ENCODE assay signal across 7 cellular contexts in genomic region chr7:142908921-142909870, GRCh38. TPM values are rescaled to one million over a fixed set of nuclear protein-coding genes. Genes with fewer than 3 reads are reported as not detected.
DNase-seq lines count a peak whose midpoint lies in the region; ATAC-seq lines count a peak whose summit lies in the region.
"Had no signal": no experiment of that assay in that cellular context is flagged by ENCODE, and none has a peak within 500 bp of the region (broad histone marks: within the 10 kb centered on the region; RNA-seq: fewer than 3 reads in every experiment).

No MANE protein-coding gene starts in this region.

- in situ Hi-C loops in Caki2 (cut with HindIII; ENCODE audit: low pct_unique_long_range_greater_than_20kb, low sequenced_read_pairs) = no loop called here

- no peak overlapping the region for H3K4me3 ChIP-seq in effector memory CD4-positive, alpha-beta T cell (ENCODE audit: insufficient read depth, low read depth, low read length, poor library complexity, severe bottlenecking)

- no peak overlapping the region for H3K27ac ChIP-seq in effector memory CD4-positive, alpha-beta T cell (ENCODE audit: insufficient read depth, low read length, poor library complexity, severe bottlenecking)

- no peaks in the 10 kb centered on the region for H3K4me1 ChIP-seq in effector memory CD4-positive, alpha-beta T cell (ENCODE audit: control insufficient read depth, insufficient read depth, low read length, poor library complexity, severe bottlenecking)

- no peaks in the 10 kb centered on the region for H3K36me3 ChIP-seq in effector memory CD4-positive, alpha-beta T cell (ENCODE audit: control insufficient read depth, insufficient read depth, low read length)

- peak; percentile 7 for DNase-seq in Caki2 (ENCODE audit: low read depth)
- DNase-seq in NCI-H82 (lab: John Stamatoyannopoulos, UW) = peak; percentile 47
- DNase-seq in islet precursor cell = peak; percentile 43
- no peak for DNase-seq in effector memory CD4-positive, alpha-beta T cell
- DNase-seq: naive thymus-derived CD8-positive, alpha-beta T cell had no signal

- ATAC-seq in GM19035 (IDR thresholded peaks at IDR 0.05; ENCODE audit: unreplicated experiment) (no peak), HG03097 (IDR thresholded peaks at IDR 0.05; ENCODE audit: low FRiP score, unreplicated experiment) (no peak)

- no peaks in the 10 kb centered on the region for H3K9me3 ChIP-seq in effector memory CD4-positive, alpha-beta T cell (ENCODE audit: control insufficient read depth, low read length)

- no peaks in the 10 kb centered on the region for H3K27me3 ChIP-seq in effector memory CD4-positive, alpha-beta T cell (replicated peaks; ENCODE audit: control insufficient read depth, insufficient read depth, low read length, poor library complexity, severe bottlenecking)

RNA-seq across cellular contexts. Expression of gene TRPV6, which starts 23.7 kb away (rescaled TPM):
- total RNA-seq in Caki2 (2014; rRNA removed; shearing (Covaris generic); ENCODE audit: low replicate concordance) = not detected in 2 replicates
- total RNA-seq: naive thymus-derived CD8-positive, alpha-beta T cell had no signal

RNA-seq across cellular contexts. Expression of gene TRPV5, which starts 24.4 kb away (rescaled TPM):
- not detected in 2 replicates for total RNA-seq in Caki2 (2014; rRNA removed; shearing (Covaris generic); ENCODE audit: low replicate concordance)

RNA-seq across cellular contexts. Expression of gene LLCFC1, which starts 30.1 kb away (rescaled TPM):
- not detected in 2 replicates for total RNA-seq in Caki2 (2014; rRNA removed; shearing (Covaris generic); ENCODE audit: low replicate concordance)
- total RNA-seq: naive thymus-derived CD8-positive, alpha-beta T cell had no signal

RNA-seq across cellular contexts. Expression of gene KEL, which starts 53.0 kb away (rescaled TPM):
- total RNA-seq in Caki2 (2014; rRNA removed; shearing (Covaris generic); ENCODE audit: low replicate concordance) = not detected in 2 replicates

RNA-seq across cellular contexts. Expression of gene EPHB6, which starts 54.3 kb away (rescaled TPM):
- 4.0 and 6.5 TPM in 2 replicates for total RNA-seq in Caki2 (2014; rRNA removed; shearing (Covaris generic); ENCODE audit: low replicate concordance)

Comparison
In these comparisons a context has a peak if more than half of its experiments do, and no peak if none do; other contexts are left out.
1. DNase-seq: peak in Caki2 (single experiment), NCI-H82 (single experiment) and islet precursor cell (single experiment); none in effector memory CD4-positive, alpha-beta T cell (0 of 3).